ENCODE assay signal across 19 cellular contexts in genomic region chr3:32195995-32196540, GRCh38.
"Had no signal": no experiment of that assay in that cellular context is flagged by ENCODE, and none has a peak within 500 bp of the region (broad histone marks: within the 10 kb centered on the region; RNA-seq: fewer than 3 reads in every experiment).

No MANE protein-coding gene starts in this region.

- H3K4me3 ChIP-seq: breast epithelium, colonic mucosa, gastroesophageal sphincter, heart left ventricle, ovary, upper lobe of right lung had no signal

- H3K27ac ChIP-seq: breast epithelium, colonic mucosa, epithelial cell of prostate, gastroesophageal sphincter, neutrophil, ovary, upper lobe of right lung had no signal

- H3K27me3 ChIP-seq: breast epithelium, colonic mucosa, gastroesophageal sphincter, heart left ventricle, neutrophil, ovary, upper lobe of right lung had no signal

- DNase-seq: activated CD4-positive, alpha-beta memory T cell treated with anti-CD3 and anti-CD28 coated beads for 36 hours; activated CD4-positive, alpha-beta T cell treated with anti-CD3 and anti-CD28 coated beads for 48 hours; activated naive CD4-positive, alpha-beta T cell treated with Interleukin-2 at 50 U/mL for 16 hours; activated naive CD8-positive, alpha-beta T cell treated with anti-CD3 and anti-CD28 coated beads for 36 hours; activated T-cell treated with anti-CD3 and anti-CD28 coated beads, Interleukin-2, amount 50 U/mL, for 48 hours; colonic mucosa; endodermal cell; heart left ventricle; islet precursor cell; left cardiac atrium; ovary; right cardiac atrium; stimulated activated CD4-positive, alpha-beta T cell treated with anti-CD3 and anti-CD28 coated beads, Interleukin-4, amount 100 ng/mL, for 4 hours; stimulated activated naive CD8-positive, alpha-beta T cell treated with anti-CD3 and anti-CD28 coated beads, Interleukin-15, Interleukin-2, amounts not matched to agents 100 U/mL and 50 U/mL, for 24 hours; upper lobe of right lung had no signal

- ATAC-seq: gastroesophageal sphincter; left cardiac atrium; right cardiac atrium; stimulated activated naive CD8-positive, alpha-beta T cell treated with anti-CD3 and anti-CD28 coated beads, Interleukin-15, Interleukin-2, amounts not matched to agents 100 U/mL and 50 U/mL, for 24 hours; upper lobe of right lung had no signal

- H3K4me1 ChIP-seq: breast epithelium, colonic mucosa had no signal

- H3K36me3 ChIP-seq: breast epithelium, colonic mucosa, gastroesophageal sphincter, heart left ventricle, neutrophil, ovary, upper lobe of right lung had no signal

- H3K9me3 ChIP-seq: breast epithelium, colonic mucosa, gastroesophageal sphincter, heart left ventricle, neutrophil, ovary, upper lobe of right lung had no signal
